ENCODE assay signal across 9 cellular contexts in genomic region chr19:4391701-4392543, GRCh38. TPM values are rescaled to one million over a fixed set of nuclear protein-coding genes. Genes with fewer than 3 reads are reported as not detected.
DNase-seq lines count a peak whose midpoint lies in the region; ATAC-seq and TF ChIP-seq lines count a peak whose summit lies in the region.
"Had no signal": no experiment of that assay in that cellular context is flagged by ENCODE, and none has a peak within 500 bp of the region (broad histone marks: within the 10 kb centered on the region; RNA-seq: fewer than 3 reads in every experiment).

No MANE protein-coding gene starts in this region.

- peak; percentile 2 to 37 (median 24) for ATAC-seq in right lobe of liver
- ATAC-seq in HG03097 (IDR thresholded peaks at IDR 0.05; ENCODE audit: low FRiP score, unreplicated experiment): no peak
- no peak for ATAC-seq in GM21737 (IDR thresholded peaks at IDR 0.05; ENCODE audit: unreplicated experiment)
- no peak for ATAC-seq in GM19397 (IDR thresholded peaks at IDR 0.05; ENCODE audit: unreplicated experiment)
- ATAC-seq: activated T-cell treated with anti-CD3 and anti-CD28 coated beads, Interleukin-2, amount 50 U/mL, for 72 hours had no signal

- WGBS in right lobe of liver (ENCODE audit: insufficient coverage, low coverage, low lambda C conversion rate, missing lambda C conversion rate): 40% methylated on average over 10 of the region's 22 CpGs

- no peak for TF ChIP-seq CTCF in right lobe of liver (IDR thresholded peaks at IDR 0.05)
- no peak for TF ChIP-seq CTCF in BE2C (IDR thresholded peaks at IDR 0.05; ENCODE audit: low read depth, low read length)

- H3K9ac ChIP-seq in duodenal mucosa (ENCODE audit: low read depth in 1 of 2, low read length in 2 of 2): peak overlapping the region; percentile 59 to 69
- H3K9ac ChIP-seq in stomach smooth muscle (ENCODE audit: low read length in 2 of 2): no peak overlapping the region

- intact Hi-C loops in right lobe of liver (cut with DNase I): loop anchor here in 1 of 2 donors (10.0 kb wide), 1 partner anchor 57 kb away; the partner anchor contains the start of gene STAP2

- peak; percentile 35 for TF ChIP-seq POLR2A in right lobe of liver (IDR thresholded peaks at IDR 0.05)

- H3K4me1 ChIP-seq in duodenal mucosa (ENCODE audit: control insufficient read depth in 1 of 2, insufficient read depth in 2 of 2, low read length in 2 of 2) (peaks cover 51 to 57% of the 10 kb centered on the region in 2 donors), right lobe of liver (peaks cover 0 to 72% (median 42%) of the 10 kb centered on the region in 4 donors), stomach smooth muscle (ENCODE audit: control insufficient read depth, insufficient read depth, low read length) (peaks cover 53% of the 10 kb centered on the region), BE2C (peaks cover 11% of the 10 kb centered on the region)

- DNase-seq in LHCN-M2 (ENCODE audit: low read depth) (peak; percentile 98), right lobe of liver (peak in 2 of 3 donors; percentile 56 to 74), BE2C (no peak)
- DNase-seq: activated T-cell treated with anti-CD3 and anti-CD28 coated beads, Interleukin-2, amount 50 U/mL, for 72 hours had no signal

- peak overlapping the region; percentile 42 to 49 for H3K4me3 ChIP-seq in duodenal mucosa (ENCODE audit: low read depth in 1 of 2, low read length in 2 of 2)
- peak overlapping the region; percentile 4 to 36 (median 9) for H3K4me3 ChIP-seq in right lobe of liver
- no peak overlapping the region for H3K4me3 ChIP-seq in stomach smooth muscle (ENCODE audit: low read length in 2 of 2)
- H3K4me3 ChIP-seq in BE2C (ENCODE audit: low read depth, low read length): no peak overlapping the region

- H3K27ac ChIP-seq in duodenal mucosa (ENCODE audit: low read depth, low read length): peak overlapping the region; percentile 26
- H3K27ac ChIP-seq in right lobe of liver: peak overlapping the region; percentile 75 to 88 (median 79)
- peak overlapping the region; percentile 66 for H3K27ac ChIP-seq in stomach smooth muscle (ENCODE audit: low read length)

- H3K27me3 ChIP-seq in duodenal mucosa (ENCODE audit: control insufficient read depth in 1 of 2, insufficient read depth in 2 of 2, low read length in 2 of 2): no peaks in the 10 kb centered on the region
- no peaks in the 10 kb centered on the region for H3K27me3 ChIP-seq in right lobe of liver
- H3K27me3 ChIP-seq in stomach smooth muscle (ENCODE audit: control insufficient read depth in 1 of 2, insufficient read depth in 2 of 2, low read length in 2 of 2): no peaks in the 10 kb centered on the region
- H3K27me3 ChIP-seq in BE2C: no peaks in the 10 kb centered on the region

- peaks cover 15 to 38% of the 10 kb centered on the region in 2 donors for H3K36me3 ChIP-seq in duodenal mucosa (ENCODE audit: control insufficient read depth in 1 of 2, insufficient read depth in 2 of 2, low read length in 2 of 2)
- H3K36me3 ChIP-seq in right lobe of liver: peaks cover 0 to 17% (median 6%) of the 10 kb centered on the region in 4 donors
- peaks cover 5 to 8% of the 10 kb centered on the region in 2 donors for H3K36me3 ChIP-seq in stomach smooth muscle (ENCODE audit: control insufficient read depth in 2 of 2, insufficient read depth in 2 of 2, low read length in 2 of 2)
- H3K36me3 ChIP-seq in BE2C: peaks cover 33% of the 10 kb centered on the region

- no peaks in the 10 kb centered on the region for H3K9me3 ChIP-seq in duodenal mucosa (ENCODE audit: control insufficient read depth in 1 of 2, low read length in 2 of 2)
- H3K9me3 ChIP-seq in right lobe of liver: no peaks in the 10 kb centered on the region
- no peaks in the 10 kb centered on the region for H3K9me3 ChIP-seq in stomach smooth muscle (ENCODE audit: control insufficient read depth in 2 of 2, low read length in 2 of 2)
- no peaks in the 10 kb centered on the region for H3K9me3 ChIP-seq in BE2C

RNA-seq across cellular contexts. Expression of gene SH3GL1, which starts 8.4 kb away (rescaled TPM):
- total RNA-seq in LHCN-M2 (2014; rRNA removed): 208 and 261 TPM in 2 replicates
- 177 TPM for polyA plus RNA-seq in LHCN-M2 (2012)
- total RNA-seq in right lobe of liver: 10 to 100 TPM; 22.6 to 47.7 (median 25.2) TPM
- 132 TPM for polyA plus RNA-seq in BE2C (2012; ENCODE audit: insufficient read depth, insufficient read length, low read depth)

RNA-seq across cellular contexts. Expression of gene CHAF1A, which starts 10.5 kb away (rescaled TPM):
- total RNA-seq in LHCN-M2 (2014; rRNA removed) (36.5 and 51.9 TPM in 2 replicates), right lobe of liver (1 to 10 TPM; 3.1 to 9.2 (median 3.5) TPM)
- polyA plus RNA-seq in LHCN-M2 (2012): 22.1 TPM
- 12.6 TPM for polyA plus RNA-seq in BE2C (2012; ENCODE audit: insufficient read depth, insufficient read length, low read depth)

RNA-seq across cellular contexts. Expression of gene MPND, which starts 48.6 kb away (rescaled TPM):
- total RNA-seq in LHCN-M2 (2014; rRNA removed): 1.2 and 5.1 TPM in 2 replicates
- polyA plus RNA-seq in LHCN-M2 (2012): 15.1 TPM
- 10 to 100 TPM in 5 of 6 experiments, 1 to 10 TPM in 1; 6.4 to 21.7 (median 19.6) TPM for total RNA-seq in right lobe of liver
- 43.6 TPM for polyA plus RNA-seq in BE2C (2012; ENCODE audit: insufficient read depth, insufficient read length, low read depth)

RNA-seq across cellular contexts. Expression of gene STAP2, which starts 53.3 kb away (rescaled TPM):
- total RNA-seq in LHCN-M2 (2014; rRNA removed): 1.1 and 2.9 TPM in 2 replicates
- polyA plus RNA-seq in LHCN-M2 (2012): 3.8 TPM
- 10 to 100 TPM; 21.4 to 51.5 (median 43.0) TPM for total RNA-seq in right lobe of liver
- 1.5 TPM for polyA plus RNA-seq in BE2C (2012; ENCODE audit: insufficient read depth, insufficient read length, low read depth)

Comparison
In these comparisons a context has a peak if more than half of its experiments do, and no peak if none do; other contexts are left out.
1. H3K27ac ChIP-seq: peak in every context shown above with its lines; median percentile 79 in right lobe of liver; 66 in stomach smooth muscle; 26 in duodenal mucosa.
2. H3K4me3 ChIP-seq: peak in duodenal mucosa (2 of 2) and right lobe of liver (3 of 3); none in stomach smooth muscle (0 of 2) and BE2C (single experiment).
3. H3K9ac ChIP-seq: peak in duodenal mucosa (2 of 2); none in stomach smooth muscle (0 of 2).
4. ATAC-seq: peak in right lobe of liver (4 of 4); none in HG03097 (single experiment), GM21737 (single experiment) and GM19397 (single experiment).